In the genomic region with DNA sequence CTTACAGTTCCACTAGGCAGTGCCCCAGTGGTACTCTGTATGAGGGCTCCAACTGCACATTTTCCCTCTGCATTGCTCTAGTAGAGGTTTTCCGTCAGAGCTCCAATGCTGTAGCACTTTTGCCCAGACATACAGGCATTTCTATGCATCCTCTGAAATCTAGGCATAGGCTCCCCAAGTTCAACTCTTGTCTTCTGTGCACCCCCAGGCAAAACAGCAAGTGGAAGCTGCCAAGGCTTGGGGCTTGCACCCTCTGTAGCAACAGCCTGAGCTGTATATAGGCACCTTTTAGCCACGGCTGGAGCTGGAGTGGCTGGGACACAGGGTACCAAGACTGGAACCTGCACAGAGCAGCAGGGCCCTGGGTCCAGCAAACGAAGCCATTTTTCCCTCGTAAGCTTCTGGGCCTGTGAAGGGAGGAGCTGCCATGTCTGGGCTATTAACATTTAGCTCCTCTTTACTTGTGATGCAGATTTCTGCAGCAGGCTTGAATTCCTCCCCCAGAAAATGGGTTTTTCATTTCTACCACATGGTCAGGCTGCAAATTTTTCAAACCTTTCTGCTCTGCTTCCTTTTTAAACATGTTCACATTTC, we compare ENCODE assay signal across 10 cellular contexts.
"Had no signal": no experiment of that assay in that cellular context is flagged by ENCODE, and none has a peak within 500 bp of the region (broad histone marks: within the 10 kb centered on the region; RNA-seq: fewer than 3 reads in every experiment).

No MANE protein-coding gene starts in this region.

- H3K36me3 ChIP-seq: cardiac muscle cell, colonic mucosa, heart right ventricle, thoracic aorta had no signal

- H3K27me3 Mint-ChIP-seq: activated naive CD4-positive, alpha-beta T cell treated with anti-CD3 and anti-CD28 coated beads, Interleukin-2, amount 10 ng/mL, durations not matched to agents 7 days and 5 days; stimulated activated naive CD8-positive, alpha-beta T cell treated with anti-CD3 and anti-CD28 coated beads, Interleukin-15, Interleukin-2, amounts not matched to agents 100 ng/mL and 50 ng/mL, for 24 hours had no signal

- DNase-seq: activated naive CD4-positive, alpha-beta T cell treated with anti-CD3 and anti-CD28 coated beads, Interleukin-2, amount 10 ng/mL, durations not matched to agents 7 days and 5 days; colonic mucosa; effector CD4-positive, alpha-beta T cell; heart right ventricle; natural killer cell; stimulated activated CD4-positive, alpha-beta T cell treated with anti-CD3 and anti-CD28 coated beads, Interleukin-2, amount 100 ng/mL, for 48 hours had no signal

- H3K27ac Mint-ChIP-seq: activated naive CD4-positive, alpha-beta T cell treated with anti-CD3 and anti-CD28 coated beads, Interleukin-2, amount 10 ng/mL, durations not matched to agents 7 days and 5 days; activated T-helper 2 cell treated with anti-CD3 and anti-CD28 coated beads, Interferon-gamma antibody, Interleukin-2, Interleukin-4, amounts not matched to agents 10 μg/mL and 5 μg/mL and 100 μg/mL, durations not matched to agents 14 hours and 24 hours and 36 hours; natural killer cell; stimulated activated naive CD8-positive, alpha-beta T cell treated with anti-CD3 and anti-CD28 coated beads, Interleukin-15, Interleukin-2, amounts not matched to agents 100 ng/mL and 50 ng/mL, for 24 hours had no signal

- ATAC-seq: heart right ventricle, natural killer cell had no signal

- H3K4me3 Mint-ChIP-seq: activated naive CD4-positive, alpha-beta T cell treated with anti-CD3 and anti-CD28 coated beads, Interleukin-2, amount 10 ng/mL, durations not matched to agents 7 days and 5 days; natural killer cell; stimulated activated naive CD8-positive, alpha-beta T cell treated with anti-CD3 and anti-CD28 coated beads, Interleukin-15, Interleukin-2, amounts not matched to agents 100 ng/mL and 50 ng/mL, for 24 hours had no signal

- H3K4me1 Mint-ChIP-seq: activated naive CD4-positive, alpha-beta T cell treated with anti-CD3 and anti-CD28 coated beads, Interleukin-2, amount 10 ng/mL, durations not matched to agents 7 days and 5 days; natural killer cell had no signal

- H3K4me3 ChIP-seq: cardiac muscle cell, colonic mucosa, heart right ventricle, thoracic aorta had no signal

- H3K4me1 ChIP-seq: colonic mucosa, heart right ventricle had no signal

- H3K36me3 Mint-ChIP-seq: activated naive CD4-positive, alpha-beta T cell treated with anti-CD3 and anti-CD28 coated beads, Interleukin-2, amount 10 ng/mL, durations not matched to agents 7 days and 5 days had no signal

- H3K9me3 ChIP-seq: colonic mucosa, thoracic aorta had no signal

- H3K27me3 ChIP-seq: cardiac muscle cell, colonic mucosa, heart right ventricle had no signal

- H3K27ac ChIP-seq: cardiac muscle cell, colonic mucosa, heart right ventricle, thoracic aorta had no signal
